Comparison of ENCODE assay signal across 7 cellular contexts in genomic region chr21:34510148-34511142, GRCh38. TPM values are rescaled to one million over a fixed set of nuclear protein-coding genes. Genes with fewer than 3 reads are reported as not detected.
A peak's percentile ranks its signal among the peaks of the same experiment; 100 is the strongest.
DNase-seq lines count a peak whose midpoint lies in the region; ATAC-seq, FAIRE-seq and TF ChIP-seq lines count a peak whose summit lies in the region.

No MANE protein-coding gene starts in this region.

- H3K27ac ChIP-seq in RWPE1, result 0 out of 2 replicates have a peak overlapping the region, but pooled peaks have one; percentile 27

- ATAC-seq in left colon, result peak; percentile 97

- peaks cover 3% of the 10 kb centered on the region for H3K27me3 Mint-ChIP-seq in activated T-helper 2 cell treated with anti-CD3 and anti-CD28 coated beads, Interferon-gamma antibody, Interleukin-2, Interleukin-4, amounts not matched to agents 10 μg/mL and 5 μg/mL and 100 μg/mL, durations not matched to agents 14 hours and 24 hours and 36 hours (ENCODE audit: low read depth)

- POLR2A ChIA-PET in RWPE1 (lab: Yijun Ruan, JAX; ENCODE audit: low non-redundant PET), result interaction anchor here (0.7 kb wide), 1 partner anchor 16 kb away, joined by 4 read pairs; no protein-coding TSS in a partner anchor

- intact Hi-C loops in left colon (cut with DNase I, micrococcal nuclease), result no loop called here
- intact Hi-C loops in activated T-helper 2 cell treated with anti-CD3 and anti-CD28 coated beads, Interferon-gamma antibody, Interleukin-2, Interleukin-4, amounts not matched to agents 10 μg/mL and 5 μg/mL and 100 μg/mL, durations not matched to agents 14 hours and 24 hours and 36 hours (cut with micrococcal nuclease), result loop anchor here (1.0 to 2.0 kb wide), 3 partner anchors 72 to 120 kb away; no protein-coding TSS in a partner anchor

- H3K27ac Mint-ChIP-seq in activated T-helper 2 cell treated with anti-CD3 and anti-CD28 coated beads, Interferon-gamma antibody, Interleukin-2, Interleukin-4, amounts not matched to agents 10 μg/mL and 5 μg/mL and 100 μg/mL, durations not matched to agents 14 hours and 24 hours and 36 hours, result no peak overlapping the region

- no peak overlapping the region for H3K4me3 Mint-ChIP-seq in activated T-helper 2 cell treated with anti-CD3 and anti-CD28 coated beads, Interferon-gamma antibody, Interleukin-2, Interleukin-4, amounts not matched to agents 10 μg/mL and 5 μg/mL and 100 μg/mL, durations not matched to agents 14 hours and 24 hours and 36 hours (ENCODE audit: low read depth)

- no peaks in the 10 kb centered on the region for H3K36me3 Mint-ChIP-seq in activated T-helper 2 cell treated with anti-CD3 and anti-CD28 coated beads, Interferon-gamma antibody, Interleukin-2, Interleukin-4, amounts not matched to agents 10 μg/mL and 5 μg/mL and 100 μg/mL, durations not matched to agents 14 hours and 24 hours and 36 hours (ENCODE audit: low read depth)

- TF ChIP-seq POLR2A in GM12892 (IDR thresholded peaks at IDR 0.05; ENCODE audit: low read depth, low read length), result no peak

- peak; percentile 92 for TF ChIP-seq RAD21 in Ishikawa (IDR thresholded peaks at IDR 0.05; ENCODE audit: low read depth)

- CTCF ChIA-PET in RWPE1 (lab: Yijun Ruan, JAX), result interaction anchor here (0.6 to 2.0 kb wide), 5 partner anchors 12 to 143 kb away, joined by 3 to 12 read pairs (median 4); no protein-coding TSS in a partner anchor

- no peak for TF ChIP-seq EP300 in Ishikawa (IDR thresholded peaks at IDR 0.05; ENCODE audit: borderline replicate concordance)

- DNase-seq in GM12892 (ENCODE audit: insufficient read length), result peak; percentile 70
- DNase-seq in RWPE1 (ENCODE audit: low spot score), result no peak
- peak; percentile 31 to 84 for DNase-seq in T47D (ENCODE audit: low read depth in 1 of 2, low spot score in 1 of 2)
- peak; percentile 79 to 92 for DNase-seq in left colon
- peak; percentile 38 to 56 for DNase-seq in stimulated activated CD4-positive, alpha-beta T cell treated with anti-CD3 and anti-CD28 coated beads, Interleukin-4, amount 100 ng/mL, for 4 hours
- DNase-seq in activated T-helper 2 cell treated with anti-CD3 and anti-CD28 coated beads, Interferon-gamma antibody, Interleukin-2, Interleukin-4, amounts not matched to agents 10 μg/mL and 5 μg/mL and 100 μg/mL, durations not matched to agents 14 hours and 24 hours and 36 hours (ENCODE audit: low spot score), result no peak

- TF ChIP-seq CTCF in RWPE1 (conservative IDR thresholded peaks at IDR 0.05; ENCODE audit: low read depth), result no peak

- peak; percentile 74 for FAIRE-seq in GM12892 (lab: Jason Lieb, UNC)

- no peaks in the 10 kb centered on the region for H3K9me3 Mint-ChIP-seq in activated T-helper 2 cell treated with anti-CD3 and anti-CD28 coated beads, Interferon-gamma antibody, Interleukin-2, Interleukin-4, amounts not matched to agents 10 μg/mL and 5 μg/mL and 100 μg/mL, durations not matched to agents 14 hours and 24 hours and 36 hours

- H3K4me1 Mint-ChIP-seq in activated T-helper 2 cell treated with anti-CD3 and anti-CD28 coated beads, Interferon-gamma antibody, Interleukin-2, Interleukin-4, amounts not matched to agents 10 μg/mL and 5 μg/mL and 100 μg/mL, durations not matched to agents 14 hours and 24 hours and 36 hours (ENCODE audit: low read depth), result peaks cover 7% of the 10 kb centered on the region

- in situ Hi-C loops in T47D (cut with HindIII; ENCODE audit: low pct_unique_long_range_greater_than_20kb, low sequenced_read_pairs), result no loop called here

TF ChIP-seq in Ishikawa, 13 proteins besides CTCF, POLR2A, EP300 and RAD21:
- TF ChIP-seq YY1 (IDR thresholded peaks at IDR 0.05; ENCODE audit: low read depth) (no peak), TEAD4 (IDR thresholded peaks at IDR 0.05) (no peak), MAX (IDR thresholded peaks at IDR 0.05) (no peak), FOXM1 (IDR thresholded peaks at IDR 0.05; ENCODE audit: borderline replicate concordance, low read depth) (no peak), CEBPB (IDR thresholded peaks at IDR 0.05) (no peak), USF1 (IDR thresholded peaks at IDR 0.05) (no peak), TCF12 (IDR thresholded peaks at IDR 0.05; ENCODE audit: low read depth) (no peak), EGR1 (IDR thresholded peaks at IDR 0.05) (no peak), REST (IDR thresholded peaks at IDR 0.05; ENCODE audit: low read depth) (no peak), TAF1 (IDR thresholded peaks at IDR 0.05; ENCODE audit: low read depth) (no peak), ZBTB7A (IDR thresholded peaks at IDR 0.05; ENCODE audit: low read depth) (no peak), NFIC (IDR thresholded peaks at IDR 0.05) (no peak)

RNA-seq across cellular contexts. Expression of gene KCNE1, which starts 1.6 kb away (rescaled TPM):
- not detected for polyA plus RNA-seq in GM12892 (2012; ENCODE audit: missing spikeins)
- total RNA-seq in left colon, result 1 to 10 TPM in 1 of 2 donors, under 1 TPM in 1; 0.59 to 1.2 TPM
- 0.37 and 0.46 TPM in 2 replicates for total RNA-seq in activated T-helper 2 cell treated with anti-CD3 and anti-CD28 coated beads, Interferon-gamma antibody, Interleukin-2, Interleukin-4, amounts not matched to agents 10 μg/mL and 5 μg/mL and 100 μg/mL, durations not matched to agents 14 hours and 24 hours and 36 hours

Comparison
In these comparisons a context has a peak if more than half of its experiments do, and no peak if none do; other contexts are left out.
1. DNase-seq: peak in GM12892 (single experiment), T47D (2 of 2), left colon (2 of 2) and stimulated activated CD4-positive, alpha-beta T cell treated with anti-CD3 and anti-CD28 coated beads, Interleukin-4, amount 100 ng/mL, for 4 hours (2 of 2); none in RWPE1 (single experiment) and activated T-helper 2 cell treated with anti-CD3 and anti-CD28 coated beads, Interferon-gamma antibody, Interleukin-2, Interleukin-4, amounts not matched to agents 10 μg/mL and 5 μg/mL and 100 μg/mL, durations not matched to agents 14 hours and 24 hours and 36 hours (single experiment).